9 cellular contexts compared by ENCODE assay signal in the genomic region with DNA sequence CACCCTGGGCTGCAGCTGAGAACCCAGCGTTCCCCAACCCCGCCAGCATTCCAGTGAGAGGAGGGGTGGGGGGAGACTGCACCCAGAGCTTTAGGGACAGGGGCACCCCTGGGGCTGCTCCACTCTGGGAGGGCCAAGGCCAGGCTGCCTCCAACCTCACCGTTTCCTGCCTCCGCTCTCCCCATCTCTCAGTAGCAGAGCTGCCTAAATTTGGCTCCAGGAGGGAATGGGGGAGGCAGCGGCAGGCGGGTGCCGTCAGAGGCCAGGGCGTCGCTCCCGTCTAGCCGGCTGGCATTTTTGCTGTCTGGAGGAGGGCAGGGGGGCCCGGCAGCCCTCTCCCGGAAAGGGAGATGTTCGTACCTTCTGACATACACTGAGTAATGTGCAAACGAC. TPM values are rescaled to one million over a fixed set of nuclear protein-coding genes. Genes with fewer than 3 reads are reported as not detected.
DNase-seq lines count a peak whose midpoint lies in the region; ATAC-seq and TF ChIP-seq lines count a peak whose summit lies in the region.
"Had no signal": no experiment of that assay in that cellular context is flagged by ENCODE, and none has a peak within 500 bp of the region (broad histone marks: within the 10 kb centered on the region; RNA-seq: fewer than 3 reads in every experiment).

No MANE protein-coding gene starts in this region.

- peaks cover 85% of the 10 kb centered on the region for H3K4me1 Mint-ChIP-seq in activated T-cell treated with anti-CD3 and anti-CD28 coated beads, Interleukin-2, amount 50 U/mL, for 4 hours (ENCODE audit: low read depth)
- peaks cover 85% of the 10 kb centered on the region for H3K4me1 Mint-ChIP-seq in stimulated activated naive CD8-positive, alpha-beta T cell treated with anti-CD3 and anti-CD28 coated beads, Interleukin-15, Interleukin-2, amounts not matched to agents 100 ng/mL and 50 ng/mL, for 24 hours (ENCODE audit: low read depth)

- no peaks in the 10 kb centered on the region for H3K9me3 ChIP-seq in left ventricle myocardium inferior (replicated peaks)
- H3K9me3 ChIP-seq: neutrophil had no signal

- H3K27me3 Mint-ChIP-seq in activated T-cell treated with anti-CD3 and anti-CD28 coated beads, Interleukin-2, amount 50 U/mL, for 4 hours (ENCODE audit: low read depth), result no peaks in the 10 kb centered on the region
- H3K27me3 Mint-ChIP-seq in stimulated activated naive CD8-positive, alpha-beta T cell treated with anti-CD3 and anti-CD28 coated beads, Interleukin-15, Interleukin-2, amounts not matched to agents 100 ng/mL and 50 ng/mL, for 24 hours, result no peaks in the 10 kb centered on the region

- peak; percentile 7 for ATAC-seq in activated T-cell treated with anti-CD3 and anti-CD28 coated beads, Interleukin-2, amount 50 U/mL, for 4 hours

- POLR2A ChIA-PET in GM10248 (lab: Yijun Ruan, JAX), result interaction anchor here (0.6 kb wide), 1 partner anchor 1125 kb away, joined by 3 read pairs; no protein-coding TSS in a partner anchor

- no peak for TF ChIP-seq CTCF in left ventricle myocardium inferior (IDR thresholded peaks at IDR 0.05; ENCODE audit: borderline replicate concordance)
- no peak for TF ChIP-seq CTCF in GM10248 (IDR thresholded peaks at IDR 0.05; ENCODE audit: control extremely low read depth, extremely low read depth, low read depth, missing control alignments)

- DNase-seq in NCI-H1417 (lab: John Stamatoyannopoulos, UW), result peak in 2 of 3 experiments; percentile 65 to 70
- no peak for DNase-seq in NCI-H1417 treated with DMSO at 0.1 percent for 48 hours (lab: John Stamatoyannopoulos, UW)
- peak; percentile 36 for DNase-seq in activated T-cell treated with anti-CD3 and anti-CD28 coated beads, Interleukin-2, amount 50 U/mL, for 4 hours
- DNase-seq in left ventricle myocardium inferior, result no peak
- DNase-seq in SW 1271 (lab: John Stamatoyannopoulos, UW), result no peak
- DNase-seq in LoVo (ENCODE audit: low spot score), result no peak
- no peak for DNase-seq in GM10248 (ENCODE audit: extremely low spot score)

- H3K36me3 ChIP-seq in left ventricle myocardium inferior, result no peaks in the 10 kb centered on the region
- H3K36me3 ChIP-seq: neutrophil had no signal

- peaks cover 22% of the 10 kb centered on the region for H3K27me3 ChIP-seq in left ventricle myocardium inferior (ENCODE audit: low read depth)

- peak overlapping the region; percentile 54 for H3K4me3 Mint-ChIP-seq in activated T-cell treated with anti-CD3 and anti-CD28 coated beads, Interleukin-2, amount 50 U/mL, for 4 hours
- peak overlapping the region; percentile 66 for H3K4me3 Mint-ChIP-seq in stimulated activated naive CD8-positive, alpha-beta T cell treated with anti-CD3 and anti-CD28 coated beads, Interleukin-15, Interleukin-2, amounts not matched to agents 100 ng/mL and 50 ng/mL, for 24 hours

- H3K9me3 Mint-ChIP-seq in activated T-cell treated with anti-CD3 and anti-CD28 coated beads, Interleukin-2, amount 50 U/mL, for 4 hours, result no peaks in the 10 kb centered on the region
- no peaks in the 10 kb centered on the region for H3K9me3 Mint-ChIP-seq in stimulated activated naive CD8-positive, alpha-beta T cell treated with anti-CD3 and anti-CD28 coated beads, Interleukin-15, Interleukin-2, amounts not matched to agents 100 ng/mL and 50 ng/mL, for 24 hours

- H3K4me3 ChIP-seq in left ventricle myocardium inferior, result no peak overlapping the region

- intact Hi-C loops in left ventricle myocardium inferior (cut with micrococcal nuclease), result no loop called here

- no peaks in the 10 kb centered on the region for H3K36me3 Mint-ChIP-seq in activated T-cell treated with anti-CD3 and anti-CD28 coated beads, Interleukin-2, amount 50 U/mL, for 4 hours (ENCODE audit: insufficient read depth)
- H3K36me3 Mint-ChIP-seq in stimulated activated naive CD8-positive, alpha-beta T cell treated with anti-CD3 and anti-CD28 coated beads, Interleukin-15, Interleukin-2, amounts not matched to agents 100 ng/mL and 50 ng/mL, for 24 hours (ENCODE audit: low read depth), result no peaks in the 10 kb centered on the region

- H3K4me1 ChIP-seq in left ventricle myocardium inferior, result peaks cover 26% of the 10 kb centered on the region

- H3K27ac Mint-ChIP-seq in stimulated activated naive CD8-positive, alpha-beta T cell treated with anti-CD3 and anti-CD28 coated beads, Interleukin-15, Interleukin-2, amounts not matched to agents 100 ng/mL and 50 ng/mL, for 24 hours, result peak overlapping the region; percentile 99

- CTCF ChIA-PET in GM10248 (lab: Yijun Ruan, JAX), result interaction anchor here (0.8 to 1.4 kb wide), 4 partner anchors 14 to 114 kb away, joined by 3 to 9 read pairs (median 4); no protein-coding TSS in a partner anchor

- H3K27ac ChIP-seq in left ventricle myocardium inferior (replicated peaks), result peak overlapping the region; percentile 23
- H3K27ac ChIP-seq: neutrophil had no signal

RNA-seq across cellular contexts. Expression of gene NOL4L, which starts 46.6 kb away (rescaled TPM):
- 1 to 10 TPM; 5.6 to 8.0 (median 6.3) TPM for total RNA-seq in activated T-cell treated with anti-CD3 and anti-CD28 coated beads, Interleukin-2, amount 50 U/mL, for 4 hours
- total RNA-seq in left ventricle myocardium inferior, result 5.6 TPM

Comparison
In these comparisons a context has a peak if more than half of its experiments do, and no peak if none do; other contexts are left out.
1. DNase-seq: peak in NCI-H1417 (2 of 3) and activated T-cell treated with anti-CD3 and anti-CD28 coated beads, Interleukin-2, amount 50 U/mL, for 4 hours (single experiment); none in NCI-H1417 treated with DMSO at 0.1 percent for 48 hours (single experiment), left ventricle myocardium inferior (single experiment), SW 1271 (0 of 2), LoVo (single experiment) and GM10248 (single experiment).